8 cellular contexts compared by ENCODE assay signal in genomic region chr1:155135416-155136197, GRCh38. TPM values are rescaled to one million over a fixed set of nuclear protein-coding genes. Genes with fewer than 3 reads are reported as not detected.
A peak's percentile ranks its signal among the peaks of the same experiment; 100 is the strongest.
DNase-seq lines count a peak whose midpoint lies in the region; ATAC-seq, FAIRE-seq and TF ChIP-seq lines count a peak whose summit lies in the region.

Gene SLC50A1, plus strand, starts transcription at chr1:155135852. Its CDS starts 60 bp downstream, at chr1:155135912.

- peaks cover 26% of the 10 kb centered on the region for H3K36me3 ChIP-seq in HUES48 (ENCODE audit: control insufficient read depth, insufficient read depth, low read length)
- H3K36me3 ChIP-seq in NT2/D1 (ENCODE audit: insufficient read depth, insufficient read length, low read length), result peaks cover 50% of the 10 kb centered on the region
- H3K36me3 ChIP-seq in H1 (ENCODE audit: control insufficient read depth in 2 of 4, insufficient read depth in 4 of 4, low read length in 3 of 4), result peaks cover 0 to 4% (median under 1%) of the 10 kb centered on the region in 4 experiments; a peak in 2 of 8 replicates

- H2AK5ac ChIP-seq in H1 (ENCODE audit: low read depth, low read length), result no peak within 1 kb of the TSS

- H3K56ac ChIP-seq in H1 (replicated peaks; ENCODE audit: insufficient read length, low read depth, low read length), result peak within 1 kb of the TSS; percentile 85

- peak within 1 kb of the TSS; percentile 94 for H2BK15ac ChIP-seq in H1 (ENCODE audit: low read length)

- peak within 1 kb of the TSS; percentile 53 for H3K9ac ChIP-seq in HUES48 (ENCODE audit: low read depth, low read length)
- peak within 1 kb of the TSS; percentile 92 for H3K9ac ChIP-seq in NT2/D1 (ENCODE audit: insufficient read length, low read depth)
- H3K9ac ChIP-seq in H1 (replicated peaks in 1 of 4; ENCODE audit: extremely low read depth in 1 of 4, low read depth in 3 of 4, low read length in 3 of 4), result peak within 1 kb of the TSS; percentile 56 to 75 (median 72)

- peak within 1 kb of the TSS; percentile 98 for H2BK5ac ChIP-seq in H1 (ENCODE audit: low read depth, low read length)

- DNase-seq in COR-L47 (lab: John Stamatoyannopoulos, UW), result peak; percentile 87
- peak; percentile 97 for DNase-seq in NT2/D1 (ENCODE audit: low read depth, low spot score)
- DNase-seq in activated CD8-positive, alpha-beta memory T cell treated with anti-CD3 and anti-CD28 coated beads for 48 hours (ENCODE audit: low read depth in 2 of 3, low spot score in 2 of 3), result peak; percentile 84 to 91 (median 85)
- peak; percentile 76 to 97 for DNase-seq in H1 (ENCODE audit: low read depth in 1 of 2, low spot score in 2 of 2)
- peak; percentile 99 for DNase-seq in mesenteric fat pad (ENCODE audit: low spot score)
- DNase-seq in stimulated activated CD8-positive, alpha-beta memory T cell treated with anti-CD3 and anti-CD28 coated beads, Interleukin-15, amount 100 ng/mL, for 1 hour (ENCODE audit: low read depth), result peak; percentile 81

- peak within 1 kb of the TSS; percentile 59; the same call in 1 of the 2 replicates for H2AFZ ChIP-seq in H1 (ENCODE audit: low read length)

- H4K8ac ChIP-seq in H1 (ENCODE audit: extremely low read depth, insufficient read depth, low read length), result peak within 1 kb of the TSS; percentile 90

- 1% methylated on average over 52 of the region's 62 CpGs; no CpG with 5 or more reads in 1 of the 2 experiments for WGBS in H1 (ENCODE audit: extremely low coverage in 1 of 2, insufficient coverage in 1 of 2, insufficient read length in 1 of 2, insufficient replicate concordance in 2 of 2, low coverage in 1 of 2, low lambda C conversion rate in 2 of 2, missing lambda C conversion rate in 1 of 2), 2 experiments

- peak within 1 kb of the TSS; percentile 63 for H3K4ac ChIP-seq in H1 (replicated peaks; ENCODE audit: insufficient read length, low read depth, low read length)

- TF ChIP-seq RAD21 in H1 (IDR thresholded peaks at IDR 0.05 in 1 of 2, conservative IDR thresholded peaks at IDR 0.05 in 1 of 2; ENCODE audit: low read depth in 2 of 2, low read length in 2 of 2), result no peak; a peak in 1 of 4 replicates

- H3K4me1 ChIP-seq in HUES48 (ENCODE audit: control insufficient read depth, insufficient read depth, low read length) (peaks cover 11% of the 10 kb centered on the region), NT2/D1 (ENCODE audit: insufficient read depth, insufficient read length) (peaks cover 17% of the 10 kb centered on the region), H1 (replicated peaks in 1 of 4; ENCODE audit: control insufficient read depth in 3 of 4, insufficient read depth in 4 of 4, low read length in 3 of 4) (peaks cover 3 to 25% (median 10%) of the 10 kb centered on the region in 4 experiments; a peak in 5 of 7 replicates)

- H3K27ac ChIP-seq in HUES48 (ENCODE audit: low read depth, low read length), result peak within 1 kb of the TSS; percentile 98
- peak within 1 kb of the TSS; percentile 61; the same call in 1 of the 2 replicates for H3K27ac ChIP-seq in H1 (ENCODE audit: low read depth, low read length)

- H2BK120ac ChIP-seq in H1 (replicated peaks; ENCODE audit: low read depth, low read length), result no peak within 1 kb of the TSS

- peak in 1 of 2 experiments; percentile 69; a peak in 2 of 3 replicates for TF ChIP-seq POLR2A in H1 (IDR thresholded peaks at IDR 0.05; ENCODE audit: control extremely low read depth in 1 of 2, low read depth in 2 of 2, low read length in 2 of 2)

- TF ChIP-seq EP300 in H1 (IDR thresholded peaks at IDR 0.05; ENCODE audit: borderline replicate concordance in 1 of 2, low read depth in 2 of 2, low read length in 2 of 2), result no peak

- H3K79me2 ChIP-seq in H1 (ENCODE audit: control insufficient read depth in 1 of 2, insufficient read depth in 2 of 2, low read length in 2 of 2), result peaks cover 0 to 2% of the 10 kb centered on the region in 2 experiments; a peak in 1 of 4 replicates

- peak within 1 kb of the TSS; percentile 98 for H4K5ac ChIP-seq in H1 (ENCODE audit: insufficient read length, low read depth, low read length)

- H3K79me1 ChIP-seq in H1 (ENCODE audit: low read depth, low read length), result no peaks in the 10 kb centered on the region; the same call in 1 of the 2 replicates

- POLR2A ChIA-PET in H1 (lab: Charles Lee; ENCODE audit: partially characterized antibody), result interaction anchor here (0.6 to 2.4 kb wide), 15 partner anchors 9 to 91 kb away, joined by 3 to 14 read pairs (median 4); partner anchors contain the start of genes KRTCAP2, MTX1 and THBS3

- H2BK20ac ChIP-seq in H1 (ENCODE audit: low read length), result no peak within 1 kb of the TSS

- peak within 1 kb of the TSS; percentile 79 to 92 for H3K4me2 ChIP-seq in H1 (ENCODE audit: insufficient read depth in 1 of 2, low read depth in 2 of 2, low read length in 2 of 2)

- no peaks in the 10 kb centered on the region; the same call in 1 of the 2 replicates for H3K27me3 ChIP-seq in HUES48 (ENCODE audit: control insufficient read depth, insufficient read depth, low read length)
- peaks cover 8% of the 10 kb centered on the region for H3K27me3 ChIP-seq in NT2/D1 (ENCODE audit: insufficient read depth, insufficient read length)
- no peaks in the 10 kb centered on the region for H3K27me3 ChIP-seq in H1 (replicated peaks in 1 of 4; ENCODE audit: control insufficient read depth in 3 of 4, extremely low read depth in 1 of 4, insufficient read depth in 3 of 4, low read length in 3 of 4)

- peak in 1 of 3 experiments; percentile 28; a peak in 2 of 4 replicates for TF ChIP-seq CTCF in H1 (IDR thresholded peaks at IDR 0.05; ENCODE audit: control extremely low read depth in 1 of 3, insufficient read depth in 1 of 3, low read depth in 1 of 3, low read length in 3 of 3)

- H3K9me3 ChIP-seq in HUES48 (ENCODE audit: control insufficient read depth, insufficient read depth, low read length) (no peaks in the 10 kb centered on the region), NT2/D1 (ENCODE audit: insufficient read depth, low read length) (no peaks in the 10 kb centered on the region), H1 (ENCODE audit: insufficient read depth in 2 of 2, low read depth in 1 of 2, low read length in 1 of 2) (no peaks in the 10 kb centered on the region)

- H3K4me3 ChIP-seq in HUES48 (ENCODE audit: low read depth, low read length), result peak within 1 kb of the TSS; percentile 73
- H3K4me3 ChIP-seq in NT2/D1 (ENCODE audit: insufficient read length, low read depth), result peak within 1 kb of the TSS; percentile 64
- peak within 1 kb of the TSS; percentile 67 to 89 (median 85) for H3K4me3 ChIP-seq in H1 (ENCODE audit: extremely low read depth in 1 of 4, insufficient read depth in 2 of 4, low read depth in 3 of 4, low read length in 4 of 4)

- peak; percentile 68 for ATAC-seq in GM21390 (IDR thresholded peaks at IDR 0.05; ENCODE audit: unreplicated experiment)

- no peak within 1 kb of the TSS for H3K14ac ChIP-seq in H1 (ENCODE audit: insufficient read length)

- H3K23ac ChIP-seq in H1 (ENCODE audit: insufficient read length), result no peak within 1 kb of the TSS

- peak within 1 kb of the TSS; percentile 98 for H3K18ac ChIP-seq in H1 (ENCODE audit: extremely low read depth, low read length)

- peak within 1 kb of the TSS; percentile 86; the same call in 1 of the 2 replicates for H2BK12ac ChIP-seq in H1 (ENCODE audit: low read depth, low read length)

- H3K23me2 ChIP-seq in H1 (ENCODE audit: low read depth, low read length), result peaks cover 11% of the 10 kb centered on the region; the same call in 1 of the 2 replicates

- no peak for FAIRE-seq in H1 (lab: Jason Lieb, UNC)

- H4K20me1 ChIP-seq in H1 (replicated peaks in 1 of 2; ENCODE audit: control insufficient read depth in 1 of 2, insufficient read depth in 2 of 2, low read length in 2 of 2), result no peaks in the 10 kb centered on the region

- H4K91ac ChIP-seq in H1 (replicated peaks; ENCODE audit: insufficient read length, low read length), result peak within 1 kb of the TSS; percentile 86

- CTCF ChIA-PET in H1 (lab: Charles Lee; ENCODE audit: partially characterized antibody), result interaction anchor here (0.7 to 14.2 kb wide), 6 partner anchors 10 to 129 kb away, joined by 3 to 187 read pairs (median 5); partner anchors contain the start of genes KRTCAP2 and TRIM46

TF ChIP-seq in H1, 55 proteins besides CTCF, POLR2A, EP300 and RAD21 (continues in another document):
- TF ChIP-seq POU5F1 (IDR thresholded peaks at IDR 0.05; ENCODE audit: low read depth, low read length), result no peak
- TF ChIP-seq NRF1 (IDR thresholded peaks at IDR 0.05; ENCODE audit: low read depth, low read length), result 0 out of 2 replicates have a peak, but pooled peaks have one; percentile 18
- no peak for TF ChIP-seq FOSL1 (IDR thresholded peaks at IDR 0.05; ENCODE audit: insufficient read depth, low read depth, low read length)
- peak; percentile 48 for TF ChIP-seq ASH2L (IDR thresholded peaks at IDR 0.05; ENCODE audit: low read length)
- no peak for TF ChIP-seq RFX5 (IDR thresholded peaks at IDR 0.05; ENCODE audit: borderline replicate concordance, low read depth, low read length)
- peak; percentile 82; the same call in 1 of the 2 replicates for TF ChIP-seq YY1 (IDR thresholded peaks at IDR 0.05; ENCODE audit: low read depth, low read length)
- no peak for TF ChIP-seq CHD1 (IDR thresholded peaks at IDR 0.05; ENCODE audit: low read depth, low read length)
- no peak for TF ChIP-seq KDM1A (IDR thresholded peaks at IDR 0.05; ENCODE audit: borderline replicate concordance, low read length)
- peak; percentile 79 for TF ChIP-seq TAF1 (IDR thresholded peaks at IDR 0.05; ENCODE audit: low read depth, low read length)
- TF ChIP-seq CHD2 (IDR thresholded peaks at IDR 0.05; ENCODE audit: low read length), result no peak
- TF ChIP-seq BCL11A (IDR thresholded peaks at IDR 0.05; ENCODE audit: low read depth in 2 of 2, low read length in 2 of 2), result no peak
- no peak for TF ChIP-seq SP1 (IDR thresholded peaks at IDR 0.05; ENCODE audit: low read depth, low read length)
- TF ChIP-seq GTF2F1 (IDR thresholded peaks at IDR 0.05; ENCODE audit: borderline replicate concordance, low read depth, low read length), result no peak
- TF ChIP-seq CBX8 (IDR thresholded peaks at IDR 0.05; ENCODE audit: borderline replicate concordance, low read depth, low read length), result no peak

RNA-seq across cellular contexts. Expression of gene SLC50A1, which starts in this region (rescaled TPM):
- 36.5 and 41.6 TPM in 2 replicates for total RNA-seq in H1 (2021; fragmentation: NEBNext Ultra II Directional; extraction: Animal tissue kit (Norgen Biotek cat#: 25700))
- polyA plus RNA-seq in H1 (2011; rRNA removed), result 80.7 and 90.8 TPM in 2 replicates
- 61.8 TPM for polyA plus RNA-seq in H1 (2011; cell fraction: cytosol; rRNA removed)
- polyA plus RNA-seq in H1 (2011; cell fraction: nucleus; rRNA removed), result 34.9 TPM
- 36.0 to 50.1 TPM (median 39.0 TPM) in 4 replicates for polyA plus RNA-seq in H1 (2012, experiment 1 of 2)
- 56.4 TPM for polyA plus RNA-seq in H1 (2012, experiment 2 of 2)
- 47.5 TPM for polyA plus RNA-seq in H1 (2013, experiment 1 of 2)
- 50.4 TPM for polyA plus RNA-seq in H1 (2013, experiment 2 of 2)
- 42.3 and 45.2 TPM in 2 replicates for polyA minus RNA-seq in H1 (2011; rRNA and poly(A)+ RNA removed)
- 19.9 TPM for polyA minus RNA-seq in H1 (2011; cell fraction: cytosol; rRNA and poly(A)+ RNA removed)
- polyA minus RNA-seq in H1 (2011; cell fraction: nucleus; rRNA and poly(A)+ RNA removed), result 14.1 TPM
- total RNA-seq in mesenteric fat pad, result 30.2 TPM

Comparison
In these comparisons a context has a peak if more than half of its experiments do, and no peak if none do; other contexts are left out.
1. Peak in every context shown above with its lines: DNase-seq, ATAC-seq, H3K4me3 ChIP-seq and H3K27ac ChIP-seq.